In genomic region chr10:70418229-70418628, GRCh38 we compare ENCODE assay signal across 1 cellular context.
TF ChIP-seq lines count a peak whose summit lies in the region.

No MANE protein-coding gene starts in this region.

TF ChIP-seq in HepG2, 621 proteins besides CTCF, POLR2A, EP300 and RAD21:
- TF ChIP-seq POLR2G (IDR thresholded peaks at IDR 0.05; ENCODE audit: low read depth, low read length) (0 out of 2 replicates have a peak, but pooled peaks have one; percentile 22), ZFYVE20 (CRISPR knock-in tag; IDR thresholded peaks at IDR 0.05; ENCODE audit: borderline replicate concordance, low read depth) (no peak), AGO2 (optimal IDR thresholded peaks at IDR 0.05; ENCODE audit: low read depth, low read length) (no peak), ZNF281 (CRISPR knock-in tag; IDR thresholded peaks at IDR 0.05; ENCODE audit: borderline replicate concordance) (peak; percentile 60; the same call in 1 of the 2 replicates), ZNF12 (CRISPR knock-in tag; IDR thresholded peaks at IDR 0.05) (peak; percentile 92)
TF ChIP-seq in HepG2: peak in this region for 3.
